In genomic region chr2:206766057-206766930, GRCh38 we compare ENCODE assay signal across 9 cellular contexts. TPM values are rescaled to one million over a fixed set of nuclear protein-coding genes. Genes with fewer than 3 reads are reported as not detected.
DNase-seq lines count a peak whose midpoint lies in the region; ATAC-seq, FAIRE-seq and TF ChIP-seq lines count a peak whose summit lies in the region.
"Had no signal": no experiment of that assay in that cellular context is flagged by ENCODE, and none has a peak within 500 bp of the region (broad histone marks: within the 10 kb centered on the region; RNA-seq: fewer than 3 reads in every experiment).

No MANE protein-coding gene starts in this region.

- in situ Hi-C loops in KBM-7 (cut with MboI; ENCODE audit: low pct_unique_long_range_greater_than_20kb, low sequenced_read_pairs) = no loop called here

- peak overlapping the region; percentile 95 for H3K9ac ChIP-seq in HUES6 (ENCODE audit: low read length)
- H3K9ac ChIP-seq in mucosa of rectum (ENCODE audit: low read depth in 1 of 2, low read length in 2 of 2) = peak overlapping the region; percentile 73 to 87

- peaks cover 10% of the 10 kb centered on the region for H3K4me1 ChIP-seq in HUES6 (ENCODE audit: control insufficient read depth, insufficient read depth, low read length)
- peaks cover 0 to 4% of the 10 kb centered on the region in 2 donors for H3K4me1 ChIP-seq in mucosa of rectum (ENCODE audit: control insufficient read depth in 2 of 2, insufficient read depth in 2 of 2, low read length in 2 of 2)

- DNase-seq in bronchial epithelial cell (ENCODE audit: low read depth) (no peak), GM19239 (ENCODE audit: insufficient read length, low spot score) (no peak), posterior vena cava (ENCODE audit: low spot score) (no peak), KBM-7 (no peak)

- H3K9me3 ChIP-seq in HUES6 (ENCODE audit: control insufficient read depth, insufficient read depth, low read depth, low read length) (no peaks in the 10 kb centered on the region), mucosa of rectum (ENCODE audit: control insufficient read depth in 2 of 2, low read length in 2 of 2) (no peaks in the 10 kb centered on the region)

- no peak for FAIRE-seq in bronchial epithelial cell (lab: Jason Lieb, UNC)
- FAIRE-seq in GM19239 (lab: Jason Lieb, UNC) = no peak
- FAIRE-seq: colon had no signal

- no peak for TF ChIP-seq CTCF in 22Rv1 (IDR thresholded peaks at IDR 0.05)
- no peak for TF ChIP-seq CTCF in bronchial epithelial cell (IDR thresholded peaks at IDR 0.05; ENCODE audit: insufficient read depth, low read length, severe bottlenecking)

- H3K4me3 ChIP-seq in HUES6 (ENCODE audit: low read depth, low read length) = peak overlapping the region; percentile 92
- peak overlapping the region; percentile 86 for H3K4me3 ChIP-seq in bronchial epithelial cell (ENCODE audit: low read depth, low read length)
- peak overlapping the region; percentile 93 to 98 for H3K4me3 ChIP-seq in mucosa of rectum (ENCODE audit: low read length in 2 of 2)

- intact Hi-C loops in posterior vena cava (cut with DNase I) = no loop called here

- ATAC-seq in GM18868 (IDR thresholded peaks at IDR 0.05; ENCODE audit: unreplicated experiment) = no peak

- H3K27ac ChIP-seq in 22Rv1 (peak overlapping the region; percentile 79), HUES6 (ENCODE audit: low read depth, low read length) (peak overlapping the region; percentile 83; the same call in 1 of the 2 replicates), mucosa of rectum (ENCODE audit: low read depth in 2 of 2, low read length in 2 of 2) (peak overlapping the region in 1 of 2 donors; percentile 84)

- H3K36me3 ChIP-seq in HUES6 (ENCODE audit: control insufficient read depth, insufficient read depth, low read length) (peaks cover 30% of the 10 kb centered on the region), bronchial epithelial cell (ENCODE audit: control insufficient read depth, insufficient read depth, low read length) (peaks cover 3% of the 10 kb centered on the region), mucosa of rectum (ENCODE audit: control insufficient read depth in 2 of 2, insufficient read depth in 2 of 2, low read length in 2 of 2) (peaks cover 9 to 17% of the 10 kb centered on the region in 2 donors)

- H3K27me3 ChIP-seq in HUES6 (ENCODE audit: control insufficient read depth, insufficient read depth, low read length) (peaks cover 15% of the 10 kb centered on the region; the same call in 1 of the 2 replicates), bronchial epithelial cell (ENCODE audit: control insufficient read depth, insufficient read depth, low read length) (no peaks in the 10 kb centered on the region), mucosa of rectum (ENCODE audit: control insufficient read depth in 2 of 2, insufficient read depth in 2 of 2, low read length in 2 of 2) (no peaks in the 10 kb centered on the region)

RNA-seq across cellular contexts. Expression of gene FASTKD2, which starts 0.9 kb away (rescaled TPM):
- total RNA-seq in bronchial epithelial cell = 41.3 and 46.7 TPM in 2 replicates
- 10 to 100 TPM; 21.6 to 21.7 TPM for total RNA-seq in posterior vena cava

RNA-seq across cellular contexts. Expression of gene MDH1B, which starts 1.2 kb away (rescaled TPM):
- total RNA-seq in bronchial epithelial cell (0.26 TPM in 1 of 2 replicates, not detected in the other), posterior vena cava (1 to 10 TPM in 1 of 2 donors, under 1 TPM in 1; 0.57 to 1.8 TPM)

RNA-seq across cellular contexts. Expression of gene DYTN, which starts 48.1 kb away (rescaled TPM):
- not detected in 2 replicates for total RNA-seq in bronchial epithelial cell
- not detected for total RNA-seq in posterior vena cava
